26 cellular contexts compared by ENCODE assay signal in genomic region chr13:101569807-101570206, GRCh38.
"Had no signal": no experiment of that assay in that cellular context is flagged by ENCODE, and none has a peak within 500 bp of the region (broad histone marks: within the 10 kb centered on the region; RNA-seq: fewer than 3 reads in every experiment).

No MANE protein-coding gene starts in this region.

- H3K4me3 ChIP-seq: ascending aorta, breast epithelium, esophagus squamous epithelium, gastroesophageal sphincter, heart right ventricle had no signal

- H3K9me3 ChIP-seq: ascending aorta, breast epithelium, esophagus squamous epithelium, gastroesophageal sphincter, heart right ventricle had no signal

- DNase-seq: activated CD4-positive, alpha-beta memory T cell treated with anti-CD3 and anti-CD28 coated beads, Interleukin-2, amount 10 ng/mL, durations not matched to agents 7 days and 5 days; activated CD4-positive, alpha-beta T cell treated with anti-CD3 and anti-CD28 coated beads for 1 hour; activated CD4-positive, alpha-beta T cell treated with anti-CD3 and anti-CD28 coated beads for 4 hours; activated CD4-positive, alpha-beta T cell treated with anti-CD3 and anti-CD28 coated beads, Interleukin-2, amount 10 ng/mL, durations not matched to agents 7 days and 5 days; activated CD4-positive, alpha-beta T cell treated with anti-CD3 and anti-CD28 coated beads, Interleukin-2, amount 50 U/mL, for 4 hours; activated CD8-positive, alpha-beta memory T cell treated with anti-CD3 and anti-CD28 coated beads, Interleukin-2, amount 50 U/mL, for 48 hours; activated gamma-delta T cell; activated naive CD4-positive, alpha-beta T cell; activated naive CD4-positive, alpha-beta T cell treated with anti-CD3 and anti-CD28 coated beads, Interleukin-2, amount 10 ng/mL, durations not matched to agents 7 days and 5 days; activated naive CD8-positive, alpha-beta T cell treated with anti-CD3 and anti-CD28 coated beads, Interleukin-2, amount 10 ng/mL, durations not matched to agents 7 days and 5 days; activated T-cell treated with anti-CD3 and anti-CD28 coated beads for 4 hours; activated T-cell treated with anti-CD3 and anti-CD28 coated beads, Interleukin-2, amount 50 U/mL, for 24 hours; activated T-cell treated with anti-CD3 and anti-CD28 coated beads, Interleukin-2, amount 50 U/mL, for 72 hours; cortex of kidney; effector CD4-positive, alpha-beta T cell; esophagus squamous epithelium; foreskin melanocyte; heart right ventricle; T-helper 2 cell had no signal

- H3K27ac Mint-ChIP-seq: activated CD4-positive, alpha-beta memory T cell treated with anti-CD3 and anti-CD28 coated beads, Interleukin-2, amount 10 ng/mL, durations not matched to agents 7 days and 5 days; activated CD4-positive, alpha-beta T cell treated with anti-CD3 and anti-CD28 coated beads, Interleukin-2, amount 10 ng/mL, durations not matched to agents 7 days and 5 days; activated naive CD4-positive, alpha-beta T cell treated with anti-CD3 and anti-CD28 coated beads, Interleukin-2, amount 10 ng/mL, durations not matched to agents 7 days and 5 days; activated naive CD4-positive, alpha-beta T cell treated with anti-CD3 and anti-CD28 coated beads, Interleukin-2, amount 50 U/mL, for 72 hours; activated naive CD8-positive, alpha-beta T cell treated with anti-CD3 and anti-CD28 coated beads, Interleukin-2, amount 10 ng/mL, durations not matched to agents 7 days and 5 days; activated T-cell treated with anti-CD3 and anti-CD28 coated beads, Interleukin-2, amount 50 U/mL, for 24 hours; activated T-cell treated with anti-CD3 and anti-CD28 coated beads, Interleukin-2, amount 50 U/mL, for 72 hours; brain had no signal

- H3K4me3 Mint-ChIP-seq: activated CD4-positive, alpha-beta memory T cell treated with anti-CD3 and anti-CD28 coated beads, Interleukin-2, amount 10 ng/mL, durations not matched to agents 7 days and 5 days; activated CD4-positive, alpha-beta T cell treated with anti-CD3 and anti-CD28 coated beads, Interleukin-2, amount 10 ng/mL, durations not matched to agents 7 days and 5 days; activated naive CD4-positive, alpha-beta T cell treated with anti-CD3 and anti-CD28 coated beads, Interleukin-2, amount 10 ng/mL, durations not matched to agents 7 days and 5 days; activated naive CD8-positive, alpha-beta T cell treated with anti-CD3 and anti-CD28 coated beads, Interleukin-2, amount 10 ng/mL, durations not matched to agents 7 days and 5 days; activated T-cell treated with anti-CD3 and anti-CD28 coated beads, Interleukin-2, amount 50 U/mL, for 24 hours; activated T-cell treated with anti-CD3 and anti-CD28 coated beads, Interleukin-2, amount 50 U/mL, for 72 hours; brain; central memory CD8-positive, alpha-beta T cell had no signal

- H3K27me3 Mint-ChIP-seq: activated CD4-positive, alpha-beta memory T cell treated with anti-CD3 and anti-CD28 coated beads, Interleukin-2, amount 10 ng/mL, durations not matched to agents 7 days and 5 days; activated naive CD4-positive, alpha-beta T cell treated with anti-CD3 and anti-CD28 coated beads, Interleukin-2, amount 10 ng/mL, durations not matched to agents 7 days and 5 days; activated T-cell treated with anti-CD3 and anti-CD28 coated beads, Interleukin-2, amount 50 U/mL, for 24 hours; central memory CD8-positive, alpha-beta T cell had no signal

- H3K27ac ChIP-seq: ascending aorta, breast epithelium, epithelial cell of prostate, esophagus squamous epithelium, gastroesophageal sphincter, heart right ventricle had no signal

- ATAC-seq: activated naive CD4-positive, alpha-beta T cell treated with anti-CD3 and anti-CD28 coated beads, Interleukin-2, amount 50 U/mL, for 72 hours; activated T-cell treated with anti-CD3 and anti-CD28 coated beads, Interleukin-2, amount 50 U/mL, for 72 hours; gastroesophageal sphincter; heart right ventricle had no signal

- H3K9me3 Mint-ChIP-seq: activated CD4-positive, alpha-beta memory T cell treated with anti-CD3 and anti-CD28 coated beads, Interleukin-2, amount 10 ng/mL, durations not matched to agents 7 days and 5 days; activated CD4-positive, alpha-beta T cell treated with anti-CD3 and anti-CD28 coated beads, Interleukin-2, amount 10 ng/mL, durations not matched to agents 7 days and 5 days; activated naive CD4-positive, alpha-beta T cell treated with anti-CD3 and anti-CD28 coated beads, Interleukin-2, amount 10 ng/mL, durations not matched to agents 7 days and 5 days; activated naive CD4-positive, alpha-beta T cell treated with anti-CD3 and anti-CD28 coated beads, Interleukin-2, amount 50 U/mL, for 72 hours; activated naive CD8-positive, alpha-beta T cell treated with anti-CD3 and anti-CD28 coated beads, Interleukin-2, amount 10 ng/mL, durations not matched to agents 7 days and 5 days; activated T-cell treated with anti-CD3 and anti-CD28 coated beads, Interleukin-2, amount 50 U/mL, for 24 hours; activated T-cell treated with anti-CD3 and anti-CD28 coated beads, Interleukin-2, amount 50 U/mL, for 72 hours; brain; central memory CD8-positive, alpha-beta T cell had no signal

- H3K36me3 ChIP-seq: ascending aorta, breast epithelium, esophagus squamous epithelium, gastroesophageal sphincter, heart right ventricle had no signal

- H3K27me3 ChIP-seq: ascending aorta, breast epithelium, esophagus squamous epithelium, gastroesophageal sphincter, heart right ventricle had no signal

- H3K4me1 Mint-ChIP-seq: activated CD4-positive, alpha-beta memory T cell treated with anti-CD3 and anti-CD28 coated beads, Interleukin-2, amount 10 ng/mL, durations not matched to agents 7 days and 5 days; activated CD4-positive, alpha-beta T cell treated with anti-CD3 and anti-CD28 coated beads, Interleukin-2, amount 10 ng/mL, durations not matched to agents 7 days and 5 days; activated naive CD4-positive, alpha-beta T cell treated with anti-CD3 and anti-CD28 coated beads, Interleukin-2, amount 10 ng/mL, durations not matched to agents 7 days and 5 days; activated naive CD8-positive, alpha-beta T cell treated with anti-CD3 and anti-CD28 coated beads, Interleukin-2, amount 10 ng/mL, durations not matched to agents 7 days and 5 days; central memory CD8-positive, alpha-beta T cell had no signal

- H3K4me1 ChIP-seq: breast epithelium, esophagus squamous epithelium, gastroesophageal sphincter, heart right ventricle had no signal

- H3K36me3 Mint-ChIP-seq: activated naive CD4-positive, alpha-beta T cell treated with anti-CD3 and anti-CD28 coated beads, Interleukin-2, amount 10 ng/mL, durations not matched to agents 7 days and 5 days; activated naive CD4-positive, alpha-beta T cell treated with anti-CD3 and anti-CD28 coated beads, Interleukin-2, amount 50 U/mL, for 72 hours; activated naive CD8-positive, alpha-beta T cell treated with anti-CD3 and anti-CD28 coated beads, Interleukin-2, amount 10 ng/mL, durations not matched to agents 7 days and 5 days; brain had no signal
